In genomic region chr19:1383311-1384084, GRCh38 we compare ENCODE assay signal across 1 cellular context.
TF ChIP-seq lines count a peak whose summit lies in the region.

NDUFS7 (plus strand) TSS chr19:1383907; CDS start chr19:1383927, 20 bp downstream.

TF ChIP-seq in K562, 482 proteins besides CTCF, POLR2A, EP300 and RAD21 (continued from another document and continues in another):
- TF ChIP-seq, protein P1, sequence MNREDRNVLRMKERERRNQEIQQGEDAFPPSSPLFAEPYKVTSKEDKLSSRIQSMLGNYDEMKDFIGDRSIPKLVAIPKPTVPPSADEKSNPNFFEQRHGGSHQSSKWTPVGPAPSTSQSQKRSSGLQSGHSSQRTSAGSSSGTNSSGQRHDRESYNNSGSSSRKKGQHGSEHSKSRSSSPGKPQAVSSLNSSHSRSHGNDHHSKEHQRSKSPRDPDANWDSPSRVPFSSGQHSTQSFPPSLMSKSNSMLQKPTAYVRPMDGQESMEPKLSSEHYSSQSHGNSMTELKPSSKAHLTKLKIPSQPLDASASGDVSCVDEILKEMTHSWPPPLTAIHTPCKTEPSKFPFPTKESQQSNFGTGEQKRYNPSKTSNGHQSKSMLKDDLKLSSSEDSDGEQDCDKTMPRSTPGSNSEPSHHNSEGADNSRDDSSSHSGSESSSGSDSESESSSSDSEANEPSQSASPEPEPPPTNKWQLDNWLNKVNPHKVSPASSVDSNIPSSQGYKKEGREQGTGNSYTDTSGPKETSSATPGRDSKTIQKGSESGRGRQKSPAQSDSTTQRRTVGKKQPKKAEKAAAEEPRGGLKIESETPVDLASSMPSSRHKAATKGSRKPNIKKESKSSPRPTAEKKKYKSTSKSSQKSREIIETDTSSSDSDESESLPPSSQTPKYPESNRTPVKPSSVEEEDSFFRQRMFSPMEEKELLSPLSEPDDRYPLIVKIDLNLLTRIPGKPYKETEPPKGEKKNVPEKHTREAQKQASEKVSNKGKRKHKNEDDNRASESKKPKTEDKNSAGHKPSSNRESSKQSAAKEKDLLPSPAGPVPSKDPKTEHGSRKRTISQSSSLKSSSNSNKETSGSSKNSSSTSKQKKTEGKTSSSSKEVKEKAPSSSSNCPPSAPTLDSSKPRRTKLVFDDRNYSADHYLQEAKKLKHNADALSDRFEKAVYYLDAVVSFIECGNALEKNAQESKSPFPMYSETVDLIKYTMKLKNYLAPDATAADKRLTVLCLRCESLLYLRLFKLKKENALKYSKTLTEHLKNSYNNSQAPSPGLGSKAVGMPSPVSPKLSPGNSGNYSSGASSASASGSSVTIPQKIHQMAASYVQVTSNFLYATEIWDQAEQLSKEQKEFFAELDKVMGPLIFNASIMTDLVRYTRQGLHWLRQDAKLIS (CRISPR knock-in tag; IDR thresholded peaks at IDR 0.05) = peak; percentile 99
- peak; percentile 94 for TF ChIP-seq ZNF764 (CRISPR knock-in tag; IDR thresholded peaks at IDR 0.05; ENCODE audit: low read depth)
- TF ChIP-seq ELF4 (CRISPR knock-in tag; IDR thresholded peaks at IDR 0.05) = no peak; the same call in 1 of the 2 replicates
- peak; percentile 81 for TF ChIP-seq ETV1 (tag; conservative IDR thresholded peaks at IDR 0.05; ENCODE audit: low read depth)
- no peak for TF ChIP-seq IFI16 (CRISPR knock-in tag; IDR thresholded peaks at IDR 0.05)
- peak; percentile 76 for TF ChIP-seq CREB3L1 (IDR thresholded peaks at IDR 0.05; ENCODE audit: borderline replicate concordance, low read depth)
- TF ChIP-seq HIVEP1 (CRISPR knock-in tag; IDR thresholded peaks at IDR 0.05) = 0 out of 2 replicates have a peak, but pooled peaks have one; percentile 8
- 0 out of 2 replicates have a peak, but pooled peaks have one; percentile 74 for TF ChIP-seq ZC3H8 (IDR thresholded peaks at IDR 0.05)
- TF ChIP-seq ZNF395 (CRISPR knock-in tag; IDR thresholded peaks at IDR 0.05) = peak; percentile 84
- peak; percentile 58; the same call in 1 of the 2 replicates for TF ChIP-seq OTX1 (CRISPR knock-in tag; IDR thresholded peaks at IDR 0.05)
- TF ChIP-seq SMARCB1 (IDR thresholded peaks at IDR 0.05; ENCODE audit: insufficient read length, low read depth) = no peak
- TF ChIP-seq CHD4 (IDR thresholded peaks at IDR 0.05; ENCODE audit: insufficient read depth, insufficient replicate concordance, low read depth, low read length, poor library complexity, severe bottlenecking) = no peak
- no peak for TF ChIP-seq NFE2L1 (tag; IDR thresholded peaks at IDR 0.05; ENCODE audit: borderline replicate concordance, low read depth)
- TF ChIP-seq ZKSCAN3 (CRISPR knock-in tag; IDR thresholded peaks at IDR 0.05) = no peak
- TF ChIP-seq EGR1 (conservative IDR thresholded peaks at IDR 0.05) = peak; percentile 50
- TF ChIP-seq ZBTB7A (IDR thresholded peaks at IDR 0.05; ENCODE audit: borderline replicate concordance, control insufficient read depth, low read depth, low read length) = peak; percentile 88; the same call in 1 of the 2 replicates
- TF ChIP-seq ZNF277 (CRISPR knock-in tag; IDR thresholded peaks at IDR 0.05; ENCODE audit: borderline replicate concordance) = no peak
- TF ChIP-seq SIX5 (IDR thresholded peaks at IDR 0.05; ENCODE audit: borderline replicate concordance in 1 of 2, insufficient read depth in 1 of 2, low read depth in 1 of 2, low read length in 2 of 2) = peak; percentile 82 to 87
- TF ChIP-seq, protein P2, sequence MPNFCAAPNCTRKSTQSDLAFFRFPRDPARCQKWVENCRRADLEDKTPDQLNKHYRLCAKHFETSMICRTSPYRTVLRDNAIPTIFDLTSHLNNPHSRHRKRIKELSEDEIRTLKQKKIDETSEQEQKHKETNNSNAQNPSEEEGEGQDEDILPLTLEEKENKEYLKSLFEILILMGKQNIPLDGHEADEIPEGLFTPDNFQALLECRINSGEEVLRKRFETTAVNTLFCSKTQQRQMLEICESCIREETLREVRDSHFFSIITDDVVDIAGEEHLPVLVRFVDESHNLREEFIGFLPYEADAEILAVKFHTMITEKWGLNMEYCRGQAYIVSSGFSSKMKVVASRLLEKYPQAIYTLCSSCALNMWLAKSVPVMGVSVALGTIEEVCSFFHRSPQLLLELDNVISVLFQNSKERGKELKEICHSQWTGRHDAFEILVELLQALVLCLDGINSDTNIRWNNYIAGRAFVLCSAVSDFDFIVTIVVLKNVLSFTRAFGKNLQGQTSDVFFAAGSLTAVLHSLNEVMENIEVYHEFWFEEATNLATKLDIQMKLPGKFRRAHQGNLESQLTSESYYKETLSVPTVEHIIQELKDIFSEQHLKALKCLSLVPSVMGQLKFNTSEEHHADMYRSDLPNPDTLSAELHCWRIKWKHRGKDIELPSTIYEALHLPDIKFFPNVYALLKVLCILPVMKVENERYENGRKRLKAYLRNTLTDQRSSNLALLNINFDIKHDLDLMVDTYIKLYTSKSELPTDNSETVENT (CRISPR knock-in tag; IDR thresholded peaks at IDR 0.05) = 0 out of 2 replicates have a peak, but pooled peaks have one; percentile 31
- TF ChIP-seq POLR2AphosphoS2 (IDR thresholded peaks at IDR 0.05; ENCODE audit: low read length) = 0 out of 2 replicates have a peak, but pooled peaks have one; percentile 55
- TF ChIP-seq, protein P3, sequence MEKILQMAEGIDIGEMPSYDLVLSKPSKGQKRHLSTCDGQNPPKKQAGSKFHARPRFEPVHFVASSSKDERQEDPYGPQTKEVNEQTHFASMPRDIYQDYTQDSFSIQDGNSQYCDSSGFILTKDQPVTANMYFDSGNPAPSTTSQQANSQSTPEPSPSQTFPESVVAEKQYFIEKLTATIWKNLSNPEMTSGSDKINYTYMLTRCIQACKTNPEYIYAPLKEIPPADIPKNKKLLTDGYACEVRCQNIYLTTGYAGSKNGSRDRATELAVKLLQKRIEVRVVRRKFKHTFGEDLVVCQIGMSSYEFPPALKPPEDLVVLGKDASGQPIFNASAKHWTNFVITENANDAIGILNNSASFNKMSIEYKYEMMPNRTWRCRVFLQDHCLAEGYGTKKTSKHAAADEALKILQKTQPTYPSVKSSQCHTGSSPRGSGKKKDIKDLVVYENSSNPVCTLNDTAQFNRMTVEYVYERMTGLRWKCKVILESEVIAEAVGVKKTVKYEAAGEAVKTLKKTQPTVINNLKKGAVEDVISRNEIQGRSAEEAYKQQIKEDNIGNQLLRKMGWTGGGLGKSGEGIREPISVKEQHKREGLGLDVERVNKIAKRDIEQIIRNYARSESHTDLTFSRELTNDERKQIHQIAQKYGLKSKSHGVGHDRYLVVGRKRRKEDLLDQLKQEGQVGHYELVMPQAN (IDR thresholded peaks at IDR 0.05; ENCODE audit: borderline replicate concordance) = peak; percentile 71; the same call in 1 of the 2 replicates
- peak; percentile 95 for TF ChIP-seq ZFX (CRISPR knock-in tag; IDR thresholded peaks at IDR 0.05)
- TF ChIP-seq POLR2AphosphoS5 (IDR thresholded peaks at IDR 0.05; ENCODE audit: control insufficient read depth, insufficient read depth, low read depth, low read length) = peak; percentile 87
- TF ChIP-seq, protein P4, sequence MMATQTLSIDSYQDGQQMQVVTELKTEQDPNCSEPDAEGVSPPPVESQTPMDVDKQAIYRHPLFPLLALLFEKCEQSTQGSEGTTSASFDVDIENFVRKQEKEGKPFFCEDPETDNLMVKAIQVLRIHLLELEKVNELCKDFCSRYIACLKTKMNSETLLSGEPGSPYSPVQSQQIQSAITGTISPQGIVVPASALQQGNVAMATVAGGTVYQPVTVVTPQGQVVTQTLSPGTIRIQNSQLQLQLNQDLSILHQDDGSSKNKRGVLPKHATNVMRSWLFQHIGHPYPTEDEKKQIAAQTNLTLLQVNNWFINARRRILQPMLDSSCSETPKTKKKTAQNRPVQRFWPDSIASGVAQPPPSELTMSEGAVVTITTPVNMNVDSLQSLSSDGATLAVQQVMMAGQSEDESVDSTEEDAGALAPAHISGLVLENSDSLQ (IDR thresholded peaks at IDR 0.05) = no peak; the same call in 1 of the 2 replicates
- TF ChIP-seq RCOR1 (IDR thresholded peaks at IDR 0.05; ENCODE audit: borderline replicate concordance in 1 of 2, low read depth in 2 of 2, low read length in 2 of 2) = peak in 1 of 2 experiments; percentile 76; a peak in 2 of 4 replicates
- TF ChIP-seq, protein P5, sequence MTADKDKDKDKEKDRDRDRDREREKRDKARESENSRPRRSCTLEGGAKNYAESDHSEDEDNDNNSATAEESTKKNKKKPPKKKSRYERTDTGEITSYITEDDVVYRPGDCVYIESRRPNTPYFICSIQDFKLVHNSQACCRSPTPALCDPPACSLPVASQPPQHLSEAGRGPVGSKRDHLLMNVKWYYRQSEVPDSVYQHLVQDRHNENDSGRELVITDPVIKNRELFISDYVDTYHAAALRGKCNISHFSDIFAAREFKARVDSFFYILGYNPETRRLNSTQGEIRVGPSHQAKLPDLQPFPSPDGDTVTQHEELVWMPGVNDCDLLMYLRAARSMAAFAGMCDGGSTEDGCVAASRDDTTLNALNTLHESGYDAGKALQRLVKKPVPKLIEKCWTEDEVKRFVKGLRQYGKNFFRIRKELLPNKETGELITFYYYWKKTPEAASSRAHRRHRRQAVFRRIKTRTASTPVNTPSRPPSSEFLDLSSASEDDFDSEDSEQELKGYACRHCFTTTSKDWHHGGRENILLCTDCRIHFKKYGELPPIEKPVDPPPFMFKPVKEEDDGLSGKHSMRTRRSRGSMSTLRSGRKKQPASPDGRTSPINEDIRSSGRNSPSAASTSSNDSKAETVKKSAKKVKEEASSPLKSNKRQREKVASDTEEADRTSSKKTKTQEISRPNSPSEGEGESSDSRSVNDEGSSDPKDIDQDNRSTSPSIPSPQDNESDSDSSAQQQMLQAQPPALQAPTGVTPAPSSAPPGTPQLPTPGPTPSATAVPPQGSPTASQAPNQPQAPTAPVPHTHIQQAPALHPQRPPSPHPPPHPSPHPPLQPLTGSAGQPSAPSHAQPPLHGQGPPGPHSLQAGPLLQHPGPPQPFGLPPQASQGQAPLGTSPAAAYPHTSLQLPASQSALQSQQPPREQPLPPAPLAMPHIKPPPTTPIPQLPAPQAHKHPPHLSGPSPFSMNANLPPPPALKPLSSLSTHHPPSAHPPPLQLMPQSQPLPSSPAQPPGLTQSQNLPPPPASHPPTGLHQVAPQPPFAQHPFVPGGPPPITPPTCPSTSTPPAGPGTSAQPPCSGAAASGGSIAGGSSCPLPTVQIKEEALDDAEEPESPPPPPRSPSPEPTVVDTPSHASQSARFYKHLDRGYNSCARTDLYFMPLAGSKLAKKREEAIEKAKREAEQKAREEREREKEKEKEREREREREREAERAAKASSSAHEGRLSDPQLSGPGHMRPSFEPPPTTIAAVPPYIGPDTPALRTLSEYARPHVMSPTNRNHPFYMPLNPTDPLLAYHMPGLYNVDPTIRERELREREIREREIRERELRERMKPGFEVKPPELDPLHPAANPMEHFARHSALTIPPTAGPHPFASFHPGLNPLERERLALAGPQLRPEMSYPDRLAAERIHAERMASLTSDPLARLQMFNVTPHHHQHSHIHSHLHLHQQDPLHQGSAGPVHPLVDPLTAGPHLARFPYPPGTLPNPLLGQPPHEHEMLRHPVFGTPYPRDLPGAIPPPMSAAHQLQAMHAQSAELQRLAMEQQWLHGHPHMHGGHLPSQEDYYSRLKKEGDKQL (CRISPR knock-in tag; IDR thresholded peaks at IDR 0.05; ENCODE audit: borderline replicate concordance) = 0 out of 2 replicates have a peak, but pooled peaks have one; percentile 96
- no peak for TF ChIP-seq NFXL1 (CRISPR knock-in tag; IDR thresholded peaks at IDR 0.05)
- TF ChIP-seq SOX6 (IDR thresholded peaks at IDR 0.05) = peak; percentile 79
- TF ChIP-seq, protein P6, sequence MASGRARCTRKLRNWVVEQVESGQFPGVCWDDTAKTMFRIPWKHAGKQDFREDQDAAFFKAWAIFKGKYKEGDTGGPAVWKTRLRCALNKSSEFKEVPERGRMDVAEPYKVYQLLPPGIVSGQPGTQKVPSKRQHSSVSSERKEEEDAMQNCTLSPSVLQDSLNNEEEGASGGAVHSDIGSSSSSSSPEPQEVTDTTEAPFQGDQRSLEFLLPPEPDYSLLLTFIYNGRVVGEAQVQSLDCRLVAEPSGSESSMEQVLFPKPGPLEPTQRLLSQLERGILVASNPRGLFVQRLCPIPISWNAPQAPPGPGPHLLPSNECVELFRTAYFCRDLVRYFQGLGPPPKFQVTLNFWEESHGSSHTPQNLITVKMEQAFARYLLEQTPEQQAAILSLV (tag; IDR thresholded peaks at IDR 0.05) = peak; percentile 88
- no peak for TF ChIP-seq ZNF408 (CRISPR knock-in tag; IDR thresholded peaks at IDR 0.05; ENCODE audit: low read depth)
- no peak; the same call in 1 of the 2 replicates for TF ChIP-seq JUN (IDR thresholded peaks at IDR 0.05; ENCODE audit: borderline replicate concordance, low read depth, low read length)
- peak; percentile 75; the same call in 1 of the 2 replicates for TF ChIP-seq JUN (CRISPR knock-in tag; IDR thresholded peaks at IDR 0.05; ENCODE audit: borderline replicate concordance)
- peak; percentile 99 for TF ChIP-seq C11orf30 (IDR thresholded peaks at IDR 0.05; ENCODE audit: low read depth)
- TF ChIP-seq FOXJ3 (CRISPR knock-in tag; IDR thresholded peaks at IDR 0.05) = no peak
- peak; percentile 66; the same call in 1 of the 2 replicates for TF ChIP-seq ZNF644 (tag; IDR thresholded peaks at IDR 0.05; ENCODE audit: low read depth)
